ENCODE assay signal across 7 cellular contexts in the genomic region with DNA sequence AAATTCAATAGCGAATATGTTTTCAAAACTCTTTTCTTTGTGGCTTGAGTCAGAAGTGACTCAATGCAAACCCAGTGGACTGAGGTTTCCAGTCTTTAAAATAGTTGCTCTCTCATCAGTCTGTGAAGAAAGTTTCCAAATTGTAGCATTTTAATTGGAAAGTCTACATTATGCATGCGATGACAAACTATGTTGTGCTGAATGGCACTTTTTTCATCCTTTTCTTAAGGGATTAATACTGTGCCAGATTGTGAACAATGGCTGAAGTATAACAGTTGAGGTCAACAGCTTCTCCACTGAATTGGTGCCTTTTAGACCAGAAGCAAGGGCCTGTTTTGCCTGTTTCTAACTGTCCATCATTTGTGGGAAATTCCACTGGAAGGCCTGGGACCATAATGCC.
DNase-seq lines count a peak whose midpoint lies in the region; TF ChIP-seq lines count a peak whose summit lies in the region.

No MANE protein-coding gene starts in this region.

- peak; percentile 38 for DNase-seq in GM04504 (ENCODE audit: low read depth)
- DNase-seq in RPMI7951 (ENCODE audit: low read depth): peak; percentile 72
- no peak for DNase-seq in epithelial cell of prostate (ENCODE audit: low read depth, low spot score)
- DNase-seq in putamen (ENCODE audit: low spot score): peak; percentile 88
- DNase-seq in OCI-LY7 (ENCODE audit: low spot score): no peak
- no peak for DNase-seq in mucosa of gallbladder (ENCODE audit: low spot score)
- DNase-seq in NCI-H187 (lab: John Stamatoyannopoulos, UW): no peak

- no peaks in the 10 kb centered on the region for H3K9me2 ChIP-seq in OCI-LY7 (ENCODE audit: insufficient read depth, low read length)

- no peak overlapping the region for H2AFZ ChIP-seq in OCI-LY7 (ENCODE audit: low read length)

- no peaks in the 10 kb centered on the region for H3K79me2 ChIP-seq in OCI-LY7 (ENCODE audit: insufficient read depth, low read depth, low read length)

- no peak overlapping the region for H3K4me2 ChIP-seq in OCI-LY7 (ENCODE audit: low read length)

- no peaks in the 10 kb centered on the region for H4K20me1 ChIP-seq in OCI-LY7 (ENCODE audit: insufficient read depth, low read length)

- intact Hi-C loops in OCI-LY7 (cut with micrococcal nuclease; ENCODE audit: unreplicated experiment): no loop called here

- CTCF ChIA-PET in OCI-LY7 (lab: Charles Lee; ENCODE audit: unreplicated experiment): no interaction called here

- H3K36me3 ChIP-seq in OCI-LY7 (ENCODE audit: insufficient read depth, low read length): no peaks in the 10 kb centered on the region

- H3K9me3 ChIP-seq in OCI-LY7 (ENCODE audit: low read length): no peaks in the 10 kb centered on the region

- TF ChIP-seq CTCF in OCI-LY7 (conservative IDR thresholded peaks at IDR 0.05; ENCODE audit: low read length): no peak

- H3K4me3 ChIP-seq in OCI-LY7 (ENCODE audit: low read depth, low read length, poor library complexity, severe bottlenecking): no peak overlapping the region

- H3K27ac ChIP-seq in epithelial cell of prostate (peak overlapping the region; percentile 54), OCI-LY7 (ENCODE audit: low read depth, low read length, poor library complexity, severe bottlenecking) (no peak overlapping the region)

- no peaks in the 10 kb centered on the region for H3K4me1 ChIP-seq in OCI-LY7 (ENCODE audit: insufficient read depth, low read length, poor library complexity, severe bottlenecking)

- POLR2A ChIA-PET in OCI-LY7 (lab: Charles Lee): interaction anchor here (0.6 to 0.8 kb wide), 3 partner anchors 38 to 785 kb away, joined by 3 to 5 read pairs (median 3); no protein-coding TSS in a partner anchor

- no TSS peak for BruUV-seq in OCI-LY7 (replicated peaks; lab: Mats Ljungman, UMichigan)

Comparison
In these comparisons a context has a peak if more than half of its experiments do, and no peak if none do; other contexts are left out.
1. DNase-seq: peak in GM04504 (single experiment), RPMI7951 (single experiment) and putamen (single experiment); none in epithelial cell of prostate (single experiment), OCI-LY7 (single experiment), mucosa of gallbladder (single experiment) and NCI-H187 (0 of 2).